ENCODE assay signal across 8 cellular contexts in genomic region chr7:65762712-65763111, GRCh38.
DNase-seq lines count a peak whose midpoint lies in the region; ATAC-seq, FAIRE-seq and TF ChIP-seq lines count a peak whose summit lies in the region.
"Not testable (repeated sequence)": the region's sequence is repeated elsewhere in the genome, so short reads cannot be mapped to it uniquely, and the experiment has no call there.

No MANE protein-coding gene starts in this region.

- TF ChIP-seq RAD21 in HCT116 (IDR thresholded peaks at IDR 0.05; ENCODE audit: low read depth); liver (IDR thresholded peaks at IDR 0.05): not testable (repeated sequence)

- CTCF ChIA-PET in HCT116 (lab: Charles Lee); Panc1 (lab: Charles Lee); activated CD4-positive, alpha-beta memory T cell treated with anti-CD3 and anti-CD28 coated beads, Interleukin-2, amount 10 ng/mL, durations not matched to agents 7 days and 5 days (lab: Charles Lee): not testable (repeated sequence)

- H3K9ac ChIP-seq in HCT116 (ENCODE audit: low read length); astrocyte (ENCODE audit: low read length); liver (ENCODE audit: low read depth in 1 of 2, low read length in 2 of 2): not testable (repeated sequence)
- peak overlapping the region; percentile 23 for H3K9ac ChIP-seq in smooth muscle cell (ENCODE audit: low read depth)

- H3K4me1 ChIP-seq in HCT116 (ENCODE audit: control insufficient read depth in 1 of 2, insufficient read depth in 2 of 2, low read length in 2 of 2); Panc1 (ENCODE audit: control insufficient read depth, insufficient read depth, low read length); astrocyte (ENCODE audit: insufficient read depth, low read length); liver (ENCODE audit: control insufficient read depth in 4 of 4, insufficient read depth in 4 of 4, low read length in 3 of 4); smooth muscle cell (ENCODE audit: low read depth): not testable (repeated sequence)

- peak; percentile 77 for ATAC-seq in HCT116
- ATAC-seq in Panc1 = peak; percentile 83

- H3K27me3 Mint-ChIP-seq in activated CD4-positive, alpha-beta memory T cell treated with anti-CD3 and anti-CD28 coated beads, Interleukin-2, amount 10 ng/mL, durations not matched to agents 7 days and 5 days; astrocyte (ENCODE audit: low read depth, unreplicated experiment): not testable (repeated sequence)

- not testable (repeated sequence) for H2AFZ ChIP-seq in HCT116 (ENCODE audit: low read depth, low read length, poor library complexity, severe bottlenecking); astrocyte (ENCODE audit: low read depth, low read length); smooth muscle cell (ENCODE audit: low read depth)

- not testable (repeated sequence) for H3K9me3 ChIP-seq in HCT116 (ENCODE audit: control insufficient read depth in 1 of 2, insufficient read depth in 1 of 2, low read depth in 1 of 2, low read length in 2 of 2); Panc1 (ENCODE audit: control insufficient read depth, insufficient read depth, low read depth, low read length); astrocyte (ENCODE audit: insufficient read depth, low read depth, low read length); liver (ENCODE audit: control insufficient read depth in 4 of 4, low read length in 3 of 4); smooth muscle cell (replicated peaks; ENCODE audit: low read depth)

- POLR2A ChIA-PET in HCT116 (lab: Charles Lee); Panc1 (lab: Charles Lee); activated CD4-positive, alpha-beta memory T cell treated with anti-CD3 and anti-CD28 coated beads, Interleukin-2, amount 10 ng/mL, durations not matched to agents 7 days and 5 days (lab: Charles Lee): not testable (repeated sequence)

- peak overlapping the region; percentile 63 for H3K27ac Mint-ChIP-seq in activated CD4-positive, alpha-beta memory T cell treated with anti-CD3 and anti-CD28 coated beads, Interleukin-2, amount 10 ng/mL, durations not matched to agents 7 days and 5 days
- H3K27ac Mint-ChIP-seq in astrocyte (ENCODE audit: unreplicated experiment) = peak overlapping the region; percentile 85

- 38% methylated on average over 3 of the region's 3 CpGs for whole genome bisulfite sequencing in liver
- 48% methylated on average over 3 of the region's 3 CpGs for WGBS in smooth muscle cell (ENCODE audit: low lambda C conversion rate)

- RAD21 ChIA-PET in HCT116 (lab: Charles Lee; ENCODE audit: low non-redundant PET in 1 of 2, low total read pairs in 2 of 2, uncharacterized antibody in 2 of 2, unreplicated experiment in 2 of 2) = not testable (repeated sequence)

- H4K20me1 ChIP-seq in HCT116 (ENCODE audit: insufficient read depth); astrocyte (ENCODE audit: insufficient read depth, low read length); smooth muscle cell (ENCODE audit: low read depth): not testable (repeated sequence)

- FAIRE-seq in astrocyte (lab: Jason Lieb, UNC) = not testable (repeated sequence)

- not testable (repeated sequence) for H3F3A ChIP-seq in smooth muscle cell (ENCODE audit: low read depth)

- not testable (repeated sequence) for TF ChIP-seq POLR2A in HCT116 (IDR thresholded peaks at IDR 0.05; ENCODE audit: borderline replicate concordance, extremely low read depth, insufficient read depth, insufficient read length)

- H3K4me2 ChIP-seq in HCT116 (ENCODE audit: low read length) = peak overlapping the region; percentile 6; the same call in 1 of the 2 replicates
- peak overlapping the region; percentile 34 for H3K4me2 ChIP-seq in astrocyte (ENCODE audit: low read length)
- peak overlapping the region; percentile 69 for H3K4me2 ChIP-seq in smooth muscle cell

- DNase-seq in A172 (ENCODE audit: low spot score) = peak; percentile 73
- DNase-seq in HCT116 (ENCODE audit: low read depth, low spot score); Panc1 (ENCODE audit: low read depth, low spot score); activated CD4-positive, alpha-beta memory T cell treated with anti-CD3 and anti-CD28 coated beads, Interleukin-2, amount 10 ng/mL, durations not matched to agents 7 days and 5 days; smooth muscle cell (lab: John Stamatoyannopoulos, UW; ENCODE audit: unreplicated experiment): not testable (repeated sequence)
- DNase-seq in astrocyte (ENCODE audit: low read depth) = peak; percentile 40
- DNase-seq in fibroblast of the aortic adventitia (ENCODE audit: low read depth) = peak; percentile 8

- H3K9me2 ChIP-seq in HCT116 (ENCODE audit: insufficient read depth) = not testable (repeated sequence)

- not testable (repeated sequence) for H3K9me3 Mint-ChIP-seq in activated CD4-positive, alpha-beta memory T cell treated with anti-CD3 and anti-CD28 coated beads, Interleukin-2, amount 10 ng/mL, durations not matched to agents 7 days and 5 days; astrocyte (ENCODE audit: unreplicated experiment)

- peaks cover 20% of the 10 kb centered on the region for H3K4me1 Mint-ChIP-seq in activated CD4-positive, alpha-beta memory T cell treated with anti-CD3 and anti-CD28 coated beads, Interleukin-2, amount 10 ng/mL, durations not matched to agents 7 days and 5 days
- H3K4me1 Mint-ChIP-seq in astrocyte (ENCODE audit: low read depth, unreplicated experiment) = not testable (repeated sequence)

- not testable (repeated sequence) for H3K4me3 Mint-ChIP-seq in activated CD4-positive, alpha-beta memory T cell treated with anti-CD3 and anti-CD28 coated beads, Interleukin-2, amount 10 ng/mL, durations not matched to agents 7 days and 5 days
- peak overlapping the region; percentile 1 for H3K4me3 Mint-ChIP-seq in astrocyte (ENCODE audit: unreplicated experiment)

- H3K4me3 ChIP-seq in HCT116 (replicated peaks in 1 of 2; ENCODE audit: low read depth in 1 of 2, low read length in 2 of 2); Panc1 (ENCODE audit: low read depth in 2 of 2, low read length in 2 of 2); astrocyte (ENCODE audit: insufficient read depth, low read depth, low read length); fibroblast of the aortic adventitia (ENCODE audit: low read depth, low read length); liver (ENCODE audit: low read depth in 1 of 3, low read length in 3 of 3); smooth muscle cell: not testable (repeated sequence)

- H3K36me3 ChIP-seq in HCT116 (ENCODE audit: control insufficient read depth in 1 of 2, insufficient read depth in 2 of 2, low read length in 2 of 2); Panc1 (ENCODE audit: control insufficient read depth, insufficient read depth, low read length); astrocyte (ENCODE audit: insufficient read depth, low read length); liver (ENCODE audit: control insufficient read depth in 4 of 4, insufficient read depth in 3 of 4, low read depth in 1 of 4, low read length in 3 of 4); smooth muscle cell (ENCODE audit: low read depth): not testable (repeated sequence)

- BruUV-seq in HCT116 (replicated peaks; lab: Mats Ljungman, UMichigan); Panc1 (replicated peaks; lab: Mats Ljungman, UMichigan): not testable (repeated sequence)

- peaks cover 39% of the 10 kb centered on the region for H3K36me3 Mint-ChIP-seq in activated CD4-positive, alpha-beta memory T cell treated with anti-CD3 and anti-CD28 coated beads, Interleukin-2, amount 10 ng/mL, durations not matched to agents 7 days and 5 days (ENCODE audit: low read depth)
- not testable (repeated sequence) for H3K36me3 Mint-ChIP-seq in astrocyte (ENCODE audit: low read depth, unreplicated experiment)

- not testable (repeated sequence) for H3K27me3 ChIP-seq in HCT116 (ENCODE audit: insufficient read depth, low read length); Panc1 (ENCODE audit: control insufficient read depth, insufficient read depth, low read length); astrocyte (ENCODE audit: insufficient read depth, low read length); liver (ENCODE audit: control insufficient read depth in 4 of 4, insufficient read depth in 4 of 4, low read length in 3 of 4); smooth muscle cell (ENCODE audit: low read depth)

- H3K27ac ChIP-seq in HCT116 (ENCODE audit: low read depth, low read length) = not testable (repeated sequence)
- H3K27ac ChIP-seq in Panc1 (ENCODE audit: low read length) = 0 out of 2 replicates have a peak overlapping the region, but pooled peaks have one; percentile 48
- H3K27ac ChIP-seq in astrocyte (ENCODE audit: low read depth, low read length) = peak overlapping the region; percentile 40
- H3K27ac ChIP-seq in liver (ENCODE audit: low read depth in 1 of 2, low read length in 2 of 2) = peak overlapping the region; percentile 50 to 67
- H3K27ac ChIP-seq in smooth muscle cell (ENCODE audit: low read depth) = peak overlapping the region; percentile 80

- TF ChIP-seq CTCF in HCT116 (IDR thresholded peaks at IDR 0.05 in 2 of 3, conservative IDR thresholded peaks at IDR 0.05 in 1 of 3; ENCODE audit: borderline replicate concordance in 1 of 3, insufficient read depth in 1 of 3, low read depth in 2 of 3, low read length in 2 of 3); Panc1 (IDR thresholded peaks at IDR 0.05); astrocyte (IDR thresholded peaks at IDR 0.05; ENCODE audit: insufficient read depth, low read depth, low read length); fibroblast of the aortic adventitia (IDR thresholded peaks at IDR 0.05; ENCODE audit: insufficient read depth, low read length); liver (IDR thresholded peaks at IDR 0.05; ENCODE audit: low read depth, low read length, missing input control); smooth muscle cell (IDR thresholded peaks at IDR 0.05; ENCODE audit: borderline replicate concordance, insufficient read depth, poor library complexity, severe bottlenecking): not testable (repeated sequence)

- in situ Hi-C loops in Panc1 (cut with HindIII; ENCODE audit: low pct_unique_long_range_greater_than_20kb, low sequenced_read_pairs) = not testable (repeated sequence)

- not testable (repeated sequence) for H3K79me2 ChIP-seq in HCT116 (ENCODE audit: insufficient read depth, low read length); astrocyte (ENCODE audit: insufficient read depth, low read length); smooth muscle cell (ENCODE audit: low read depth)

- intact Hi-C loops in HCT116 (cut with micrococcal nuclease); Panc1 (cut with micrococcal nuclease; ENCODE audit: unreplicated experiment): not testable (repeated sequence)

Comparison
In these comparisons a context has a peak if more than half of its experiments do, and no peak if none do; other contexts are left out.
1. H3K4me2 ChIP-seq: peak in every context shown above with its lines; median percentile 69 in smooth muscle cell; 34 in astrocyte; 6 in HCT116.